8 cellular contexts compared by ENCODE assay signal in genomic region chrX:64975989-64976672, GRCh38. TPM values are rescaled to one million over a fixed set of nuclear protein-coding genes. Genes with fewer than 3 reads are reported as not detected.
DNase-seq lines count a peak whose midpoint lies in the region; ATAC-seq lines count a peak whose summit lies in the region.

ZC4H2 (minus strand) TSS chrX:64976450; CDS start chrX:64976377, 73 bp downstream.

- POLR2A ChIA-PET in activated CD8-positive, alpha-beta T cell treated with anti-CD3 and anti-CD28 coated beads, Interleukin-2, amount 10 ng/mL, durations not matched to agents 7 days and 5 days (lab: Charles Lee), result interaction anchor here (1.6 kb wide), 1 partner anchor 59 kb away, joined by 5 read pairs; no protein-coding TSS in a partner anchor

- peak; percentile 56 for DNase-seq in NCI-H510A (lab: John Stamatoyannopoulos, UW)
- peak; percentile 75 for DNase-seq in activated CD8-positive, alpha-beta T cell treated with anti-CD3 and anti-CD28 coated beads, Interleukin-2, amount 10 ng/mL, durations not matched to agents 7 days and 5 days
- peak; percentile 30 for DNase-seq in effector CD8-positive, alpha-beta T cell (lab: John Stamatoyannopoulos, UW)
- peak; percentile 78 to 79 for DNase-seq in lung microvascular endothelial cell (ENCODE audit: low read depth in 2 of 2)
- peak in 2 of 3 experiments; percentile 36 to 63 for DNase-seq in stimulated activated CD4-positive, alpha-beta T cell treated with anti-CD3 and anti-CD28 coated beads, TNF-alpha, amount 100 ng/mL, for 24 hours (ENCODE audit: low read depth in 3 of 3)
- no peak for DNase-seq in NCI-H2107 (lab: John Stamatoyannopoulos, UW)

- no peaks in the 10 kb centered on the region for H3K9me3 Mint-ChIP-seq in activated CD8-positive, alpha-beta T cell treated with anti-CD3 and anti-CD28 coated beads, Interleukin-2, amount 10 ng/mL, durations not matched to agents 7 days and 5 days (ENCODE audit: insufficient read depth)

- no peaks in the 10 kb centered on the region for H3K27me3 Mint-ChIP-seq in activated CD8-positive, alpha-beta T cell treated with anti-CD3 and anti-CD28 coated beads, Interleukin-2, amount 10 ng/mL, durations not matched to agents 7 days and 5 days (ENCODE audit: low read depth)

- H3K36me3 Mint-ChIP-seq in activated CD8-positive, alpha-beta T cell treated with anti-CD3 and anti-CD28 coated beads, Interleukin-2, amount 10 ng/mL, durations not matched to agents 7 days and 5 days (ENCODE audit: low read depth), result peaks cover 21% of the 10 kb centered on the region

- H3K4me1 Mint-ChIP-seq in activated CD8-positive, alpha-beta T cell treated with anti-CD3 and anti-CD28 coated beads, Interleukin-2, amount 10 ng/mL, durations not matched to agents 7 days and 5 days (ENCODE audit: low read depth), result peaks cover 22% of the 10 kb centered on the region

- CTCF ChIA-PET in activated CD8-positive, alpha-beta T cell treated with anti-CD3 and anti-CD28 coated beads, Interleukin-2, amount 10 ng/mL, durations not matched to agents 7 days and 5 days (lab: Charles Lee), result no interaction called here

- H3K4me3 Mint-ChIP-seq in activated CD8-positive, alpha-beta T cell treated with anti-CD3 and anti-CD28 coated beads, Interleukin-2, amount 10 ng/mL, durations not matched to agents 7 days and 5 days, result peak within 1 kb of the TSS; percentile 94

- ATAC-seq in GM18499 (IDR thresholded peaks at IDR 0.05; ENCODE audit: insufficient read depth, unreplicated experiment) (peak; percentile 87), HG02884 (IDR thresholded peaks at IDR 0.05; ENCODE audit: unreplicated experiment) (peak; percentile 98)
- peak; percentile 97 for ATAC-seq in activated CD8-positive, alpha-beta T cell treated with anti-CD3 and anti-CD28 coated beads, Interleukin-2, amount 10 ng/mL, durations not matched to agents 7 days and 5 days

- peak within 1 kb of the TSS; percentile 81 for H3K27ac Mint-ChIP-seq in activated CD8-positive, alpha-beta T cell treated with anti-CD3 and anti-CD28 coated beads, Interleukin-2, amount 10 ng/mL, durations not matched to agents 7 days and 5 days

RNA-seq across cellular contexts. Expression of gene ZC4H2, which starts in this region (rescaled TPM):
- total RNA-seq in activated CD8-positive, alpha-beta T cell treated with anti-CD3 and anti-CD28 coated beads, Interleukin-2, amount 10 ng/mL, durations not matched to agents 7 days and 5 days, result 10 to 100 TPM; 15.6 to 18.7 TPM
- 2.6 and 3.0 TPM in 2 replicates for total RNA-seq in lung microvascular endothelial cell
